In the genomic region with DNA sequence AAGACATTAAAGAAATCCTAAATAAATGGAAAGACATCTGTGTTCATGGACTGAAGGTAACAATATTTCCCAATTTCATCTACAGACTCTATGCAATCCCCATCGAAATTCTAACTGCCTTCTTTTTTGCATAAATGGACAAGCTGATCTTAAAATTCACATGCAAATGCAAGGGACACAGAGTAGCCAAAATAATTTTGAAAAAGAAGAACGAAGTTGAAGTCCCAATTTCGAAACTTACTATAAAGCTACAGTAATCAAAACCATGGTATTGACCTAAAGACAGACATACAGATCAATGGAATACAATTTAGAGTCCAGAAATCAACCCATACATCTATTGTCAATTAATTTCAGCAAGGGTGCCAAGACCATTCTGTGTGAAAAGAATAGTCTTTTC, we compare ENCODE assay signal across 25 cellular contexts. TPM values are rescaled to one million over a fixed set of nuclear protein-coding genes. Genes with fewer than 3 reads are reported as not detected.
DNase-seq lines count a peak whose midpoint lies in the region; ATAC-seq, FAIRE-seq and TF ChIP-seq lines count a peak whose summit lies in the region.
"Had no signal": no experiment of that assay in that cellular context is flagged by ENCODE, and none has a peak within 500 bp of the region (broad histone marks: within the 10 kb centered on the region; RNA-seq: fewer than 3 reads in every experiment).

No MANE protein-coding gene starts in this region.

- TF ChIP-seq CTCF in breast epithelium (IDR thresholded peaks at IDR 0.05) = no peak

- peak overlapping the region; percentile 100 for H3K27ac Mint-ChIP-seq in activated T-cell treated with anti-CD3 and anti-CD28 coated beads, Interleukin-2, amount 50 U/mL, for 72 hours
- H3K27ac Mint-ChIP-seq in activated T-helper 2 cell treated with anti-CD3 and anti-CD28 coated beads, Interferon-gamma antibody, Interleukin-2, Interleukin-4, amounts not matched to agents 10 μg/mL and 5 μg/mL and 100 μg/mL, durations not matched to agents 14 hours and 24 hours and 36 hours = peak overlapping the region; percentile 97
- peak overlapping the region; percentile 99 for H3K27ac Mint-ChIP-seq in stimulated activated naive CD8-positive, alpha-beta T cell treated with anti-CD3 and anti-CD28 coated beads, Interleukin-15, amount 100 ng/mL, for 72 hours

- peak overlapping the region; percentile 92 to 98 for H3K4me3 Mint-ChIP-seq in activated T-cell treated with anti-CD3 and anti-CD28 coated beads, Interleukin-2, amount 50 U/mL, for 72 hours
- no peak overlapping the region for H3K4me3 Mint-ChIP-seq in activated T-helper 2 cell treated with anti-CD3 and anti-CD28 coated beads, Interferon-gamma antibody, Interleukin-2, Interleukin-4, amounts not matched to agents 10 μg/mL and 5 μg/mL and 100 μg/mL, durations not matched to agents 14 hours and 24 hours and 36 hours (ENCODE audit: low read depth)
- peak overlapping the region; percentile 13 to 23 for H3K4me3 Mint-ChIP-seq in stimulated activated naive CD8-positive, alpha-beta T cell treated with anti-CD3 and anti-CD28 coated beads, Interleukin-15, amount 100 ng/mL, for 72 hours

- FAIRE-seq in small intestine (lab: Jason Lieb, UNC) = no peak
- FAIRE-seq: keratinocyte had no signal

- no peaks in the 10 kb centered on the region for H3K9me3 Mint-ChIP-seq in activated T-cell treated with anti-CD3 and anti-CD28 coated beads, Interleukin-2, amount 50 U/mL, for 72 hours
- no peaks in the 10 kb centered on the region for H3K9me3 Mint-ChIP-seq in activated T-helper 2 cell treated with anti-CD3 and anti-CD28 coated beads, Interferon-gamma antibody, Interleukin-2, Interleukin-4, amounts not matched to agents 10 μg/mL and 5 μg/mL and 100 μg/mL, durations not matched to agents 14 hours and 24 hours and 36 hours
- H3K9me3 Mint-ChIP-seq in stimulated activated naive CD8-positive, alpha-beta T cell treated with anti-CD3 and anti-CD28 coated beads, Interleukin-15, amount 100 ng/mL, for 72 hours = no peaks in the 10 kb centered on the region

- 85 to 89% (median 86%) methylated on average over 3 of the region's 3 CpGs for WGBS in small intestine, 3 donors

- intact Hi-C loops in activated T-helper 2 cell treated with anti-CD3 and anti-CD28 coated beads, Interferon-gamma antibody, Interleukin-2, Interleukin-4, amounts not matched to agents 10 μg/mL and 5 μg/mL and 100 μg/mL, durations not matched to agents 14 hours and 24 hours and 36 hours (cut with micrococcal nuclease) = loop anchor here (5.0 kb wide), 1 partner anchor 91 kb away; no protein-coding TSS in a partner anchor
- intact Hi-C loops in breast epithelium (cut with DNase I; ENCODE audit: low total_unique reads) = loop anchor here (5.0 to 10.0 kb wide), 2 partner anchors 106 to 441 kb away; partner anchors contain the start of gene GAPDH

- H3K27me3 ChIP-seq in breast epithelium = no peaks in the 10 kb centered on the region
- H3K27me3 ChIP-seq in small intestine (ENCODE audit: control insufficient read depth in 2 of 2, insufficient read depth in 2 of 2, low read length in 2 of 2) = no peaks in the 10 kb centered on the region
- H3K27me3 ChIP-seq: cardiac muscle cell, hepatocyte had no signal

- H3K9me3 ChIP-seq in KOPT-K1 (ENCODE audit: insufficient read depth, low read length, poor library complexity, severe bottlenecking) (no peaks in the 10 kb centered on the region), breast epithelium (no peaks in the 10 kb centered on the region), small intestine (ENCODE audit: control insufficient read depth, low read depth) (no peaks in the 10 kb centered on the region)

- TF ChIP-seq POLR2A in breast epithelium (IDR thresholded peaks at IDR 0.05) = no peak

- H3K4me3 ChIP-seq in breast epithelium (no peak overlapping the region), small intestine (ENCODE audit: low read depth in 1 of 2, low read length in 2 of 2) (no peak overlapping the region)
- H3K4me3 ChIP-seq: cardiac muscle cell, hepatocyte, lung had no signal

- no peak for DNase-seq in activated T-cell treated with anti-CD3 and anti-CD28 coated beads, Interleukin-2, amount 50 U/mL, for 72 hours
- no peak for DNase-seq in activated T-cell treated with anti-CD3 and anti-CD28 coated beads, Interleukin-2, amount 50 U/mL, for 48 hours
- no peak for DNase-seq in activated T-helper 2 cell treated with anti-CD3 and anti-CD28 coated beads, Interferon-gamma antibody, Interleukin-2, Interleukin-4, amounts not matched to agents 10 μg/mL and 5 μg/mL and 100 μg/mL, durations not matched to agents 14 hours and 24 hours and 36 hours (ENCODE audit: low spot score)
- no peak for DNase-seq in stimulated activated naive CD8-positive, alpha-beta T cell treated with anti-CD3 and anti-CD28 coated beads, Interleukin-15, amount 100 ng/mL, for 72 hours
- DNase-seq in breast epithelium (ENCODE audit: low spot score in 2 of 2) (no peak), small intestine (no peak), substantia nigra (lab: John Stamatoyannopoulos, UW) (no peak)
- DNase-seq: ACHN, amniotic stem cell, foreskin fibroblast, NCI-H1694, PC-3, SIG-M5 had no signal

- no peaks in the 10 kb centered on the region for H3K27me3 Mint-ChIP-seq in activated T-cell treated with anti-CD3 and anti-CD28 coated beads, Interleukin-2, amount 50 U/mL, for 72 hours (ENCODE audit: low read depth)
- no peaks in the 10 kb centered on the region for H3K27me3 Mint-ChIP-seq in activated T-helper 2 cell treated with anti-CD3 and anti-CD28 coated beads, Interferon-gamma antibody, Interleukin-2, Interleukin-4, amounts not matched to agents 10 μg/mL and 5 μg/mL and 100 μg/mL, durations not matched to agents 14 hours and 24 hours and 36 hours (ENCODE audit: low read depth)
- no peaks in the 10 kb centered on the region for H3K27me3 Mint-ChIP-seq in stimulated activated naive CD8-positive, alpha-beta T cell treated with anti-CD3 and anti-CD28 coated beads, Interleukin-15, amount 100 ng/mL, for 72 hours

- H3K36me3 ChIP-seq in KOPT-K1 (ENCODE audit: insufficient read depth, low read length) = no peaks in the 10 kb centered on the region
- no peaks in the 10 kb centered on the region for H3K36me3 ChIP-seq in breast epithelium
- no peaks in the 10 kb centered on the region for H3K36me3 ChIP-seq in small intestine (ENCODE audit: control insufficient read depth in 2 of 2, insufficient read depth in 2 of 2, low read length in 2 of 2)
- H3K36me3 ChIP-seq: cardiac muscle cell had no signal

- no peaks in the 10 kb centered on the region for H3K36me3 Mint-ChIP-seq in activated T-cell treated with anti-CD3 and anti-CD28 coated beads, Interleukin-2, amount 50 U/mL, for 72 hours (ENCODE audit: insufficient read depth in 2 of 2)
- H3K36me3 Mint-ChIP-seq in activated T-helper 2 cell treated with anti-CD3 and anti-CD28 coated beads, Interferon-gamma antibody, Interleukin-2, Interleukin-4, amounts not matched to agents 10 μg/mL and 5 μg/mL and 100 μg/mL, durations not matched to agents 14 hours and 24 hours and 36 hours (ENCODE audit: low read depth) = no peaks in the 10 kb centered on the region

- H3K4me1 Mint-ChIP-seq in activated T-cell treated with anti-CD3 and anti-CD28 coated beads, Interleukin-2, amount 50 U/mL, for 72 hours (ENCODE audit: low read depth) = peaks cover 92% of the 10 kb centered on the region
- H3K4me1 Mint-ChIP-seq in activated T-helper 2 cell treated with anti-CD3 and anti-CD28 coated beads, Interferon-gamma antibody, Interleukin-2, Interleukin-4, amounts not matched to agents 10 μg/mL and 5 μg/mL and 100 μg/mL, durations not matched to agents 14 hours and 24 hours and 36 hours (ENCODE audit: low read depth) = peaks cover 63% of the 10 kb centered on the region
- H3K4me1 Mint-ChIP-seq in stimulated activated naive CD8-positive, alpha-beta T cell treated with anti-CD3 and anti-CD28 coated beads, Interleukin-15, amount 100 ng/mL, for 72 hours = peaks cover 98% of the 10 kb centered on the region

- H3K4me1 ChIP-seq in breast epithelium (peaks cover 3 to 4% of the 10 kb centered on the region in 2 donors), small intestine (ENCODE audit: control insufficient read depth in 2 of 2, insufficient read depth in 1 of 2, low read depth in 1 of 2, low read length in 1 of 2) (no peaks in the 10 kb centered on the region)

- ATAC-seq in activated T-cell treated with anti-CD3 and anti-CD28 coated beads, Interleukin-2, amount 50 U/mL, for 72 hours (replicated peaks in 1 of 2) = no peak
- no peak for ATAC-seq in stimulated activated naive CD8-positive, alpha-beta T cell treated with anti-CD3 and anti-CD28 coated beads, Interleukin-15, amount 100 ng/mL, for 72 hours
- ATAC-seq: activated CD4-positive, CD25-positive, alpha-beta regulatory T cell treated with anti-CD3 and anti-CD28 coated beads, Interleukin-2, amount 50 U/mL, for 24 hours; PC-3; sciatic nerve had no signal

- peak overlapping the region; percentile 77 for H3K27ac ChIP-seq in KOPT-K1 (ENCODE audit: low read depth, low read length, poor library complexity, severe bottlenecking)
- H3K27ac ChIP-seq in breast epithelium = no peak overlapping the region
- no peak overlapping the region for H3K27ac ChIP-seq in small intestine (ENCODE audit: low read depth in 1 of 2, low read length in 1 of 2)
- no peak overlapping the region for H3K27ac ChIP-seq in substantia nigra (ENCODE audit: low read depth, low read length, poor library complexity, severe bottlenecking)
- H3K27ac ChIP-seq: cardiac muscle cell, hepatocyte, parathyroid adenoma had no signal

RNA-seq across cellular contexts. Expression of gene CD27, which starts 16.4 kb away (rescaled TPM):
- 10 to 100 TPM; 53.1 to 90.5 TPM for total RNA-seq in activated T-cell treated with anti-CD3 and anti-CD28 coated beads, Interleukin-2, amount 50 U/mL, for 72 hours
- total RNA-seq in activated T-helper 2 cell treated with anti-CD3 and anti-CD28 coated beads, Interferon-gamma antibody, Interleukin-2, Interleukin-4, amounts not matched to agents 10 μg/mL and 5 μg/mL and 100 μg/mL, durations not matched to agents 14 hours and 24 hours and 36 hours = 23.3 and 25.9 TPM in 2 replicates
- 1 to 10 TPM in 2 of 3 donors, under 1 TPM in 1; 0.64 to 4.3 (median 2.6) TPM for total RNA-seq in breast epithelium
- 10 to 100 TPM in 1 of 3 donors, 1 to 10 TPM in 1, under 1 TPM in 1; 0.45 to 16.2 (median 3.7) TPM for polyA plus RNA-seq in small intestine
- total RNA-seq: cardiac muscle cell, Daoy, dermis microvascular lymphatic vessel endothelial cell, hepatocyte, MCF 10A, myocyte, PC-3 had no signal
- polyA plus RNA-seq: keratinocyte had no signal

RNA-seq across cellular contexts. Expression of gene TAPBPL, which starts 23.5 kb away (rescaled TPM):
- total RNA-seq in activated T-cell treated with anti-CD3 and anti-CD28 coated beads, Interleukin-2, amount 50 U/mL, for 72 hours = 10 to 100 TPM; 26.0 to 29.6 TPM
- 30.9 and 37.4 TPM in 2 replicates for total RNA-seq in activated T-helper 2 cell treated with anti-CD3 and anti-CD28 coated beads, Interferon-gamma antibody, Interleukin-2, Interleukin-4, amounts not matched to agents 10 μg/mL and 5 μg/mL and 100 μg/mL, durations not matched to agents 14 hours and 24 hours and 36 hours
- total RNA-seq in breast epithelium = 10 to 100 TPM; 16.5 to 24.6 (median 22.9) TPM
- polyA plus RNA-seq in small intestine = 10 to 100 TPM; 26.4 to 38.6 (median 31.5) TPM

RNA-seq across cellular contexts. Expression of gene VAMP1, which starts 42.2 kb away (rescaled TPM):
- 10 to 100 TPM; 51.2 to 53.1 TPM for total RNA-seq in activated T-cell treated with anti-CD3 and anti-CD28 coated beads, Interleukin-2, amount 50 U/mL, for 72 hours
- total RNA-seq in activated T-helper 2 cell treated with anti-CD3 and anti-CD28 coated beads, Interferon-gamma antibody, Interleukin-2, Interleukin-4, amounts not matched to agents 10 μg/mL and 5 μg/mL and 100 μg/mL, durations not matched to agents 14 hours and 24 hours and 36 hours = 38.7 and 40.7 TPM in 2 replicates
- total RNA-seq in breast epithelium = 10 to 100 TPM in 2 of 3 donors, 1 to 10 TPM in 1; 8.2 to 12.5 (median 11.1) TPM
- 1 to 10 TPM; 1.6 to 5.8 (median 1.8) TPM for polyA plus RNA-seq in small intestine

RNA-seq across cellular contexts. Expression of gene LTBR, which starts 44.4 kb away (rescaled TPM):
- total RNA-seq in activated T-cell treated with anti-CD3 and anti-CD28 coated beads, Interleukin-2, amount 50 U/mL, for 72 hours = 1 to 10 TPM; 1.3 to 1.9 TPM
- 0.32 and 0.50 TPM in 2 replicates for total RNA-seq in activated T-helper 2 cell treated with anti-CD3 and anti-CD28 coated beads, Interferon-gamma antibody, Interleukin-2, Interleukin-4, amounts not matched to agents 10 μg/mL and 5 μg/mL and 100 μg/mL, durations not matched to agents 14 hours and 24 hours and 36 hours
- total RNA-seq in breast epithelium = 100 to 1,000 TPM in 2 of 3 donors, 10 to 100 TPM in 1; 90.1 to 115 (median 108) TPM
- polyA plus RNA-seq in small intestine = 10 to 100 TPM; 56.5 to 80.9 (median 65.5) TPM

RNA-seq across cellular contexts. Expression of gene SCNN1A, which starts 53.0 kb away (rescaled TPM):
- under 1 TPM; 0.29 to 0.67 TPM for total RNA-seq in activated T-cell treated with anti-CD3 and anti-CD28 coated beads, Interleukin-2, amount 50 U/mL, for 72 hours
- total RNA-seq in activated T-helper 2 cell treated with anti-CD3 and anti-CD28 coated beads, Interferon-gamma antibody, Interleukin-2, Interleukin-4, amounts not matched to agents 10 μg/mL and 5 μg/mL and 100 μg/mL, durations not matched to agents 14 hours and 24 hours and 36 hours = not detected in 2 replicates
- total RNA-seq in breast epithelium = 100 to 1,000 TPM in 1 of 3 donors, 10 to 100 TPM in 1, 1 to 10 TPM in 1; 1.3 to 175 (median 93.7) TPM
- 10 to 100 TPM; 12.3 to 18.9 (median 14.4) TPM for polyA plus RNA-seq in small intestine
- polyA plus RNA-seq: cardiac muscle cell had no signal
